In the genomic region with DNA sequence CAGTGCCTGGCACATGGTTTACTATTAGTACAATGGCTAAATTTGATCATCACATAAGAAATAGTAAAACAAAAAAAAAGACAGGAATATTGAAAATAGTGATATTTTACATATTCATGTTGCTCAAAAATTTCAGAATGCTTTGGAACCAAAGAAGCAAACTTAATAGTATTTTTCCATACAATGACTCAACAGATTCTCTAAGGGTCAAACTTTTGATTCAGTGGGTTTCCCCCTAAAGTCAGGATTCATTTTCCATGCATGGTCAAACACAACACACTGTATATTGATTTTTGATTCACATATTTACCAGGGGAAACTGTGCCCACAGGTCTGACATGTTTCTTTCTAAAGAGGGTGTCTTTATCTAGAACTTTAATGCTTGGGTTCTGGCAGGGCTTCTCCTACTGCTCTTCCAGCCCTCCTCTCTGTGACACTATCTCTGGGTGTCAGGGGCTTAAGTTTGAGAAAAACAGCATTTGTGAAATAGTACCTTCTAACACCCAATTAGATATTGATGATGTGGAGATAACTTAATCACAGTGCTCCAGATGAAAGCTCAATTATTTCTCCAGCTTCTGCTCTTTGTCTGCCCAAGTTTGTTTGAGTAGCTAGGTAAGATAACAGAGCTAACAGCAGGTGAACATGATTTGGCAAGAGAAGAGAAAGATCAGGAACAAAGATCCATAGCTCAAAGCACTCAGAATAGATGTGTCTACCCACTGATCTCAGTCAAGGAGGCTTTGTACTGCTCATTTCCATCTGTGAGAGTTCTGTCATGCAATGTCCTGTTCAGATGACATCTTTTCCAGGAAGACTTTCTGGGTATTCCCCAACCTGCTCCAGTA, we compare ENCODE assay signal across 1 cellular context.
TF ChIP-seq lines count a peak whose summit lies in the region.

No MANE protein-coding gene starts in this region.

TF ChIP-seq in HepG2, 621 proteins besides CTCF, POLR2A, EP300 and RAD21 (continues in another document):
- TF ChIP-seq GZF1 (CRISPR knock-in tag; IDR thresholded peaks at IDR 0.05) (no peak), KMT2A (CRISPR knock-in tag; IDR thresholded peaks at IDR 0.05) (no peak), NFE2L2 (IDR thresholded peaks at IDR 0.05; ENCODE audit: low read length) (peak; percentile 68), KDM6A (CRISPR knock-in tag; IDR thresholded peaks at IDR 0.05; ENCODE audit: low read depth) (no peak), ZFP62 (CRISPR knock-in tag; IDR thresholded peaks at IDR 0.05) (no peak), FOSL2 (CRISPR knock-in tag; IDR thresholded peaks at IDR 0.05) (0 out of 2 replicates have a peak, but pooled peaks have one; percentile 8), ZMYM3 (CRISPR knock-in tag; IDR thresholded peaks at IDR 0.05) (peak; percentile 62), ERF (CRISPR knock-in tag; IDR thresholded peaks at IDR 0.05) (0 out of 2 replicates have a peak, but pooled peaks have one; percentile 11), RBFOX2 (IDR thresholded peaks at IDR 0.05; ENCODE audit: low read depth, low read length) (no peak), FOXO1 (CRISPR knock-in tag; IDR thresholded peaks at IDR 0.05) (peak; percentile 33; the same call in 1 of the 2 replicates), ZNF556 (CRISPR knock-in tag; IDR thresholded peaks at IDR 0.05; ENCODE audit: borderline replicate concordance) (no peak), BCL6 (CRISPR knock-in tag; IDR thresholded peaks at IDR 0.05) (peak; percentile 41), RXRB (CRISPR knock-in tag; IDR thresholded peaks at IDR 0.05; ENCODE audit: borderline replicate concordance) (peak; percentile 16; the same call in 1 of the 2 replicates), CCDC6 (CRISPR knock-in tag; IDR thresholded peaks at IDR 0.05) (no peak), ISL2 (CRISPR knock-in tag; IDR thresholded peaks at IDR 0.05) (peak; percentile 81), ZNF839 (CRISPR knock-in tag; IDR thresholded peaks at IDR 0.05; ENCODE audit: borderline replicate concordance) (no peak), DR1 (CRISPR knock-in tag; IDR thresholded peaks at IDR 0.05) (no peak), ZNF891 (CRISPR knock-in tag; IDR thresholded peaks at IDR 0.05) (no peak), HDAC2 (CRISPR knock-in tag; IDR thresholded peaks at IDR 0.05) (peak; percentile 63), MXD4 (CRISPR knock-in tag; IDR thresholded peaks at IDR 0.05) (no peak), SOX5 (CRISPR knock-in tag; IDR thresholded peaks at IDR 0.05; ENCODE audit: borderline replicate concordance) (peak; percentile 73), RCOR2 (CRISPR knock-in tag; IDR thresholded peaks at IDR 0.05) (peak; percentile 70), NCOR1 (IDR thresholded peaks at IDR 0.05; ENCODE audit: borderline replicate concordance, low read length) (peak; percentile 47; the same call in 1 of the 2 replicates), CHD4 (IDR thresholded peaks at IDR 0.05; ENCODE audit: borderline replicate concordance, low read length) (0 out of 2 replicates have a peak, but pooled peaks have one; percentile 30), CREB1 (IDR thresholded peaks at IDR 0.05) (no peak), CREB1 (CRISPR knock-in tag; IDR thresholded peaks at IDR 0.05) (peak; percentile 48; the same call in 1 of the 2 replicates), SALL1 (CRISPR knock-in tag; IDR thresholded peaks at IDR 0.05) (peak; percentile 51; the same call in 1 of the 2 replicates), TOPORS (CRISPR knock-in tag; IDR thresholded peaks at IDR 0.05) (no peak), SIX1 (CRISPR knock-in tag; IDR thresholded peaks at IDR 0.05; ENCODE audit: borderline replicate concordance) (peak; percentile 45; the same call in 1 of the 2 replicates), EHMT2 (IDR thresholded peaks at IDR 0.05; ENCODE audit: borderline replicate concordance, low read depth, low read length) (0 out of 2 replicates have a peak, but pooled peaks have one; percentile 14), THAP11 (CRISPR knock-in tag; IDR thresholded peaks at IDR 0.05) (0 out of 2 replicates have a peak, but pooled peaks have one; percentile 19), GFI1 (CRISPR knock-in tag; IDR thresholded peaks at IDR 0.05; ENCODE audit: borderline replicate concordance) (peak; percentile 50; the same call in 1 of the 2 replicates), POGZ (CRISPR knock-in tag; IDR thresholded peaks at IDR 0.05) (peak; percentile 71), CREM (IDR thresholded peaks at IDR 0.05) (peak; percentile 70; the same call in 1 of the 2 replicates), CREM (CRISPR knock-in tag; IDR thresholded peaks at IDR 0.05) (no peak), PLRG1 (conservative IDR thresholded peaks at IDR 0.05) (no peak)
- TF ChIP-seq, protein P1, sequence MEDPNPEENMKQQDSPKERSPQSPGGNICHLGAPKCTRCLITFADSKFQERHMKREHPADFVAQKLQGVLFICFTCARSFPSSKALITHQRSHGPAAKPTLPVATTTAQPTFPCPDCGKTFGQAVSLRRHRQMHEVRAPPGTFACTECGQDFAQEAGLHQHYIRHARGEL (CRISPR knock-in tag; IDR thresholded peaks at IDR 0.05): no peak
- TF ChIP-seq, protein P2, sequence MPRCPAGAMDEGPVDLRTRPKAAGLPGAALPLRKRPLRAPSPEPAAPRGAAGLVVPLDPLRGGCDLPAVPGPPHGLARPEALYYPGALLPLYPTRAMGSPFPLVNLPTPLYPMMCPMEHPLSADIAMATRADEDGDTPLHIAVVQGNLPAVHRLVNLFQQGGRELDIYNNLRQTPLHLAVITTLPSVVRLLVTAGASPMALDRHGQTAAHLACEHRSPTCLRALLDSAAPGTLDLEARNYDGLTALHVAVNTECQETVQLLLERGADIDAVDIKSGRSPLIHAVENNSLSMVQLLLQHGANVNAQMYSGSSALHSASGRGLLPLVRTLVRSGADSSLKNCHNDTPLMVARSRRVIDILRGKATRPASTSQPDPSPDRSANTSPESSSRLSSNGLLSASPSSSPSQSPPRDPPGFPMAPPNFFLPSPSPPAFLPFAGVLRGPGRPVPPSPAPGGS (CRISPR knock-in tag; IDR thresholded peaks at IDR 0.05): no peak
- TF ChIP-seq, protein P3, sequence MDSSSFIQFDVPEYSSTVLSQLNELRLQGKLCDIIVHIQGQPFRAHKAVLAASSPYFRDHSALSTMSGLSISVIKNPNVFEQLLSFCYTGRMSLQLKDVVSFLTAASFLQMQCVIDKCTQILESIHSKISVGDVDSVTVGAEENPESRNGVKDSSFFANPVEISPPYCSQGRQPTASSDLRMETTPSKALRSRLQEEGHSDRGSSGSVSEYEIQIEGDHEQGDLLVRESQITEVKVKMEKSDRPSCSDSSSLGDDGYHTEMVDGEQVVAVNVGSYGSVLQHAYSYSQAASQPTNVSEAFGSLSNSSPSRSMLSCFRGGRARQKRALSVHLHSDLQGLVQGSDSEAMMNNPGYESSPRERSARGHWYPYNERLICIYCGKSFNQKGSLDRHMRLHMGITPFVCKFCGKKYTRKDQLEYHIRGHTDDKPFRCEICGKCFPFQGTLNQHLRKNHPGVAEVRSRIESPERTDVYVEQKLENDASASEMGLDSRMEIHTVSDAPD (CRISPR knock-in tag; IDR thresholded peaks at IDR 0.05): peak; percentile 63; the same call in 1 of the 2 replicates
- TF ChIP-seq, protein P4, sequence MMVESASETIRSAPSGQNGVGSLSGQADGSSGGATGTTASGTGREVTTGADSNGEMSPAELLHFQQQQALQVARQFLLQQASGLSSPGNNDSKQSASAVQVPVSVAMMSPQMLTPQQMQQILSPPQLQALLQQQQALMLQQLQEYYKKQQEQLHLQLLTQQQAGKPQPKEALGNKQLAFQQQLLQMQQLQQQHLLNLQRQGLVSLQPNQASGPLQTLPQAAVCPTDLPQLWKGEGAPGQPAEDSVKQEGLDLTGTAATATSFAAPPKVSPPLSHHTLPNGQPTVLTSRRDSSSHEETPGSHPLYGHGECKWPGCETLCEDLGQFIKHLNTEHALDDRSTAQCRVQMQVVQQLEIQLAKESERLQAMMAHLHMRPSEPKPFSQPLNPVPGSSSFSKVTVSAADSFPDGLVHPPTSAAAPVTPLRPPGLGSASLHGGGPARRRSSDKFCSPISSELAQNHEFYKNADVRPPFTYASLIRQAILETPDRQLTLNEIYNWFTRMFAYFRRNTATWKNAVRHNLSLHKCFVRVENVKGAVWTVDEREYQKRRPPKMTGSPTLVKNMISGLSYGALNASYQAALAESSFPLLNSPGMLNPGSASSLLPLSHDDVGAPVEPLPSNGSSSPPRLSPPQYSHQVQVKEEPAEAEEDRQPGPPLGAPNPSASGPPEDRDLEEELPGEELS (CRISPR knock-in tag; IDR thresholded peaks at IDR 0.05): peak; percentile 29; the same call in 1 of the 2 replicates
- TF ChIP-seq, protein P5, sequence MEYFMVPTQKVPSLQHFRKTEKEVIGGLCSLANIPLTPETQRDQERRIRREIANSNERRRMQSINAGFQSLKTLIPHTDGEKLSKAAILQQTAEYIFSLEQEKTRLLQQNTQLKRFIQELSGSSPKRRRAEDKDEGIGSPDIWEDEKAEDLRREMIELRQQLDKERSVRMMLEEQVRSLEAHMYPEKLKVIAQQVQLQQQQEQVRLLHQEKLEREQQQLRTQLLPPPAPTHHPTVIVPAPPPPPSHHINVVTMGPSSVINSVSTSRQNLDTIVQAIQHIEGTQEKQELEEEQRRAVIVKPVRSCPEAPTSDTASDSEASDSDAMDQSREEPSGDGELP (IDR thresholded peaks at IDR 0.05; ENCODE audit: borderline replicate concordance, low read depth): peak; percentile 45; the same call in 1 of the 2 replicates
- TF ChIP-seq, protein P6, sequence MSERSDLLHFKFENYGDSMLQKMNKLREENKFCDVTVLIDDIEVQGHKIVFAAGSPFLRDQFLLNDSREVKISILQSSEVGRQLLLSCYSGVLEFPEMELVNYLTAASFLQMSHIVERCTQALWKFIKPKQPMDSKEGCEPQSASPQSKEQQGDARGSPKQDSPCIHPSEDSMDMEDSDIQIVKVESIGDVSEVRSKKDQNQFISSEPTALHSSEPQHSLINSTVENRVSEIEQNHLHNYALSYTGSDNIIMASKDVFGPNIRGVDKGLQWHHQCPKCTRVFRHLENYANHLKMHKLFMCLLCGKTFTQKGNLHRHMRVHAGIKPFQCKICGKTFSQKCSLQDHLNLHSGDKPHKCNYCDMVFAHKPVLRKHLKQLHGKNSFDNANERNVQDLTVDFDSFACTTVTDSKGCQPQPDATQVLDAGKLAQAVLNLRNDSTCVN (CRISPR knock-in tag; IDR thresholded peaks at IDR 0.05; ENCODE audit: borderline replicate concordance): no peak
- TF ChIP-seq, protein P7, sequence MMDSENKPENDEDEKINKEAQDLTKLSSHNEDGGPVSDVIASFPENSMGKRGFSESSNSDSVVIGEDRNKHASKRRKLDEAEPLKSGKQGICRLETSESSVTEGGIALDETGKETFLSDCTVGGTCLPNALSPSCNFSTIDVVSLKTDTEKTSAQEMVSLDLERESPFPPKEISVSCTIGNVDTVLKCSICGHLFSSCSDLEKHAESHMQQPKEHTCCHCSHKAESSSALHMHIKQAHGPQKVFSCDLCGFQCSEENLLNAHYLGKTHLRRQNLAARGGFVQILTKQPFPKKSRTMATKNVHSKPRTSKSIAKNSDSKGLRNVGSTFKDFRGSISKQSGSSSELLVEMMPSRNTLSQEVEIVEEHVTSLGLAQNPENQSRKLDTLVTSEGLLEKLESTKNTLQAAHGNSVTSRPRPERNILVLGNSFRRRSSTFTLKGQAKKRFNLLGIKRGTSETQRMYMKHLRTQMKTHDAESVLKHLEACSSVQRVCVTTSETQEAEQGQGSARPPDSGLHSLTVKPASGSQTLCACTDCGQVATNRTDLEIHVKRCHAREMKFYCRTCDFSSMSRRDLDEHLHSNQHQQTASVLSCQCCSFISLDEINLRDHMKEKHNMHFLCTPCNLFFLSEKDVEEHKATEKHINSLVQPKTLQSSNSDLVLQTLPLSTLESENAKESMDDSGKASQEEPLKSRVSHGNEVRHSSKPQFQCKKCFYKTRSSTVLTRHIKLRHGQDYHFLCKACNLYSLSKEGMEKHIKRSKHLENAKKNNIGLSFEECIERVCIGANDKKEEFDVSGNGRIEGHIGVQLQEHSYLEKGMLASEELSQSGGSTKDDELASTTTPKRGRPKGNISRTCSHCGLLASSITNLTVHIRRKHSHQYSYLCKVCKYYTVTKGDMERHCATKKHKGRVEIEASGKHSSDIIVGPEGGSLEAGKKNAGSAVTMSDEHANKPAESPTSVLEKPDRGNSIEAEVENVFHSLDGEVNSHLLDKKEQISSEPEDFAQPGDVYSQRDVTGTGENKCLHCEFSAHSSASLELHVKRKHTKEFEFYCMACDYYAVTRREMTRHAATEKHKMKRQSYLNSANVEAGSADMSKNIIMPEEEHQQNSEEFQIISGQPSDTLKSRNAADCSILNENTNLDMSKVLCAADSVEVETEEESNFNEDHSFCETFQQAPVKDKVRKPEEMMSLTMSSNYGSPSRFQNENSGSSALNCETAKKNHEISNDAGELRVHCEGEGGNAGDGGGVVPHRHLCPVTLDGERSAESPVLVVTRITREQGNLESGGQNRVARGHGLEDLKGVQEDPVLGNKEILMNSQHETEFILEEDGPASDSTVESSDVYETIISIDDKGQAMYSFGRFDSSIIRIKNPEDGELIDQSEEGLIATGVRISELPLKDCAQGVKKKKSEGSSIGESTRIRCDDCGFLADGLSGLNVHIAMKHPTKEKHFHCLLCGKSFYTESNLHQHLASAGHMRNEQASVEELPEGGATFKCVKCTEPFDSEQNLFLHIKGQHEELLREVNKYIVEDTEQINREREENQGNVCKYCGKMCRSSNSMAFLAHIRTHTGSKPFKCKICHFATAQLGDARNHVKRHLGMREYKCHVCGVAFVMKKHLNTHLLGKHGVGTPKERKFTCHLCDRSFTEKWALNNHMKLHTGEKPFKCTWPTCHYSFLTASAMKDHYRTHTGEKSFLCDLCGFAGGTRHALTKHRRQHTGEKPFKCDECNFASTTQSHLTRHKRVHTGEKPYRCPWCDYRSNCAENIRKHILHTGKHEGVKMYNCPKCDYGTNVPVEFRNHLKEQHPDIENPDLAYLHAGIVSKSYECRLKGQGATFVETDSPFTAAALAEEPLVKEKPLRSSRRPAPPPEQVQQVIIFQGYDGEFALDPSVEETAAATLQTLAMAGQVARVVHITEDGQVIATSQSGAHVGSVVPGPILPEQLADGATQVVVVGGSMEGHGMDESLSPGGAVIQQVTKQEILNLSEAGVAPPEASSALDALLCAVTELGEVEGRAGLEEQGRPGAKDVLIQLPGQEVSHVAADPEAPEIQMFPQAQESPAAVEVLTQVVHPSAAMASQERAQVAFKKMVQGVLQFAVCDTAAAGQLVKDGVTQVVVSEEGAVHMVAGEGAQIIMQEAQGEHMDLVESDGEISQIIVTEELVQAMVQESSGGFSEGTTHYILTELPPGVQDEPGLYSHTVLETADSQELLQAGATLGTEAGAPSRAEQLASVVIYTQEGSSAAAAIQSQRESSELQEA (CRISPR knock-in tag; IDR thresholded peaks at IDR 0.05; ENCODE audit: not compliant biosample characterization): no peak
- TF ChIP-seq, protein P8, sequence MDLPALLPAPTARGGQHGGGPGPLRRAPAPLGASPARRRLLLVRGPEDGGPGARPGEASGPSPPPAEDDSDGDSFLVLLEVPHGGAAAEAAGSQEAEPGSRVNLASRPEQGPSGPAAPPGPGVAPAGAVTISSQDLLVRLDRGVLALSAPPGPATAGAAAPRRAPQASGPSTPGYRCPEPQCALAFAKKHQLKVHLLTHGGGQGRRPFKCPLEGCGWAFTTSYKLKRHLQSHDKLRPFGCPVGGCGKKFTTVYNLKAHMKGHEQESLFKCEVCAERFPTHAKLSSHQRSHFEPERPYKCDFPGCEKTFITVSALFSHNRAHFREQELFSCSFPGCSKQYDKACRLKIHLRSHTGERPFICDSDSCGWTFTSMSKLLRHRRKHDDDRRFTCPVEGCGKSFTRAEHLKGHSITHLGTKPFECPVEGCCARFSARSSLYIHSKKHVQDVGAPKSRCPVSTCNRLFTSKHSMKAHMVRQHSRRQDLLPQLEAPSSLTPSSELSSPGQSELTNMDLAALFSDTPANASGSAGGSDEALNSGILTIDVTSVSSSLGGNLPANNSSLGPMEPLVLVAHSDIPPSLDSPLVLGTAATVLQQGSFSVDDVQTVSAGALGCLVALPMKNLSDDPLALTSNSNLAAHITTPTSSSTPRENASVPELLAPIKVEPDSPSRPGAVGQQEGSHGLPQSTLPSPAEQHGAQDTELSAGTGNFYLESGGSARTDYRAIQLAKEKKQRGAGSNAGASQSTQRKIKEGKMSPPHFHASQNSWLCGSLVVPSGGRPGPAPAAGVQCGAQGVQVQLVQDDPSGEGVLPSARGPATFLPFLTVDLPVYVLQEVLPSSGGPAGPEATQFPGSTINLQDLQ (CRISPR knock-in tag; IDR thresholded peaks at IDR 0.05): no peak
